In the genomic region with DNA sequence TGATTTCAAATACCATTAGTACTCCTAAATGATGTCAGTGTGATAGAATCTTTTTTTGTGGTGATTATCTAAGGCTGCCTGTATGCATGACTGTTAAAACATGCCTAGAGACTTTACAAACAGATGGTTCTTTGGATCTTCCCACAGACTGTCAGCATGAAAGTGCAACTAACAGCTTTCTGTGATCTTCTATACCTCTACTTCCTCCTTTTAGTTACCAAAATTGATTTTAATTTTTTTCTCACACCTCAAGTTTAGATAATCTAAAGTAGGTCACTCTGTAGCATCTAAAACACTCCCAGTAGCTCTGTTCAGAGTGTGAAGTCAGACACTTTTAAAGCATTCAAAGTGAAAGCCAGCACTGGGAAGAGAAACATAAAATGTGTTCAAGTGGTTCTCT, we compare ENCODE assay signal across 8 cellular contexts.
DNase-seq lines count a peak whose midpoint lies in the region; ATAC-seq lines count a peak whose summit lies in the region.

No MANE protein-coding gene starts in this region.

- CTCF ChIA-PET in activated naive CD4-positive, alpha-beta T cell treated with anti-CD3 and anti-CD28 coated beads for 36 hours (lab: Charles Lee): interaction anchor here (1.3 to 1.4 kb wide), 3 partner anchors 69 to 254 kb away, joined by 5 to 6 read pairs (median 5); no protein-coding TSS in a partner anchor

- H3K36me3 Mint-ChIP-seq in activated naive CD4-positive, alpha-beta T cell treated with anti-CD3 and anti-CD28 coated beads for 36 hours (ENCODE audit: low read depth): no peaks in the 10 kb centered on the region
- peaks cover 6% of the 10 kb centered on the region for H3K36me3 Mint-ChIP-seq in T-helper 1 cell treated with Interleukin-12 subunit alpha and Interleukin-12 subunit beta and Interleukin-4 antibody, amounts not matched to agents 30 μg/mL and 1 μg/mL, for 36 hours (ENCODE audit: low read depth)
- H3K36me3 Mint-ChIP-seq in stimulated activated memory B cell treated with anti-CD40 and anti-IgM and Interleukin-4, amounts not matched to agents 10 μg/mL and 1 μg/mL and 100 μg/mL, for 72 hours: no peaks in the 10 kb centered on the region

- no peak overlapping the region for H3K4me3 Mint-ChIP-seq in activated naive CD4-positive, alpha-beta T cell treated with anti-CD3 and anti-CD28 coated beads for 36 hours
- peak overlapping the region; percentile 11 for H3K4me3 Mint-ChIP-seq in T-helper 1 cell treated with Interleukin-12 subunit alpha and Interleukin-12 subunit beta and Interleukin-4 antibody, amounts not matched to agents 30 μg/mL and 1 μg/mL, for 36 hours
- H3K4me3 Mint-ChIP-seq in stimulated activated memory B cell treated with anti-CD40 and anti-IgM and Interleukin-4, amounts not matched to agents 10 μg/mL and 1 μg/mL and 100 μg/mL, for 72 hours: no peak overlapping the region

- peaks cover 45% of the 10 kb centered on the region for H3K4me1 Mint-ChIP-seq in activated naive CD4-positive, alpha-beta T cell treated with anti-CD3 and anti-CD28 coated beads for 36 hours (ENCODE audit: low read depth)
- H3K4me1 Mint-ChIP-seq in T-helper 1 cell treated with Interleukin-12 subunit alpha and Interleukin-12 subunit beta and Interleukin-4 antibody, amounts not matched to agents 30 μg/mL and 1 μg/mL, for 36 hours (ENCODE audit: low read depth): peaks cover 55% of the 10 kb centered on the region
- peaks cover 29% of the 10 kb centered on the region for H3K4me1 Mint-ChIP-seq in stimulated activated memory B cell treated with anti-CD40 and anti-IgM and Interleukin-4, amounts not matched to agents 10 μg/mL and 1 μg/mL and 100 μg/mL, for 72 hours

- peak; percentile 44 for DNase-seq in activated naive CD4-positive, alpha-beta T cell treated with anti-CD3 and anti-CD28 coated beads for 36 hours
- no peak for DNase-seq in activated naive CD4-positive, alpha-beta T cell treated with Interleukin-2 at 50 U/mL for 16 hours
- DNase-seq in NCI-H146 treated with DMSO at 0.1 percent for 48 hours (lab: John Stamatoyannopoulos, UW; ENCODE audit: unreplicated experiment) (no peak), retina (no peak)
- no peak for DNase-seq in activated CD8-positive, alpha-beta memory T cell treated with anti-CD3 and anti-CD28 coated beads, Interleukin-2, amount 50 U/mL, for 48 hours

- peak; percentile 97 for ATAC-seq in HG03045 (IDR thresholded peaks at IDR 0.05; ENCODE audit: unreplicated experiment)
- peak; percentile 88 for ATAC-seq in stimulated activated memory B cell treated with anti-CD40 and anti-IgM and Interleukin-4, amounts not matched to agents 10 μg/mL and 1 μg/mL and 100 μg/mL, for 72 hours

- intact Hi-C loops in activated naive CD4-positive, alpha-beta T cell treated with anti-CD3 and anti-CD28 coated beads for 36 hours (cut with micrococcal nuclease): loop anchor here (1.0 to 10.0 kb wide), 23 partner anchors 12 to 1397 kb away; no protein-coding TSS in a partner anchor

- no peaks in the 10 kb centered on the region for H3K9me3 Mint-ChIP-seq in activated naive CD4-positive, alpha-beta T cell treated with anti-CD3 and anti-CD28 coated beads for 36 hours
- H3K9me3 Mint-ChIP-seq in T-helper 1 cell treated with Interleukin-12 subunit alpha and Interleukin-12 subunit beta and Interleukin-4 antibody, amounts not matched to agents 30 μg/mL and 1 μg/mL, for 36 hours: no peaks in the 10 kb centered on the region
- H3K9me3 Mint-ChIP-seq in stimulated activated memory B cell treated with anti-CD40 and anti-IgM and Interleukin-4, amounts not matched to agents 10 μg/mL and 1 μg/mL and 100 μg/mL, for 72 hours: no peaks in the 10 kb centered on the region

- no peak overlapping the region for H3K27ac Mint-ChIP-seq in activated naive CD4-positive, alpha-beta T cell treated with anti-CD3 and anti-CD28 coated beads for 36 hours
- H3K27ac Mint-ChIP-seq in T-helper 1 cell treated with Interleukin-12 subunit alpha and Interleukin-12 subunit beta and Interleukin-4 antibody, amounts not matched to agents 30 μg/mL and 1 μg/mL, for 36 hours: peak overlapping the region; percentile 82
- H3K27ac Mint-ChIP-seq in stimulated activated memory B cell treated with anti-CD40 and anti-IgM and Interleukin-4, amounts not matched to agents 10 μg/mL and 1 μg/mL and 100 μg/mL, for 72 hours: no peak overlapping the region

- H3K27me3 Mint-ChIP-seq in activated naive CD4-positive, alpha-beta T cell treated with anti-CD3 and anti-CD28 coated beads for 36 hours (ENCODE audit: low read depth): peaks cover 3% of the 10 kb centered on the region
- H3K27me3 Mint-ChIP-seq in T-helper 1 cell treated with Interleukin-12 subunit alpha and Interleukin-12 subunit beta and Interleukin-4 antibody, amounts not matched to agents 30 μg/mL and 1 μg/mL, for 36 hours (ENCODE audit: low read depth): peaks cover 9% of the 10 kb centered on the region
- H3K27me3 Mint-ChIP-seq in stimulated activated memory B cell treated with anti-CD40 and anti-IgM and Interleukin-4, amounts not matched to agents 10 μg/mL and 1 μg/mL and 100 μg/mL, for 72 hours: peaks cover 4% of the 10 kb centered on the region
